Comparison of ENCODE assay signal across 31 cellular contexts in the genomic region with DNA sequence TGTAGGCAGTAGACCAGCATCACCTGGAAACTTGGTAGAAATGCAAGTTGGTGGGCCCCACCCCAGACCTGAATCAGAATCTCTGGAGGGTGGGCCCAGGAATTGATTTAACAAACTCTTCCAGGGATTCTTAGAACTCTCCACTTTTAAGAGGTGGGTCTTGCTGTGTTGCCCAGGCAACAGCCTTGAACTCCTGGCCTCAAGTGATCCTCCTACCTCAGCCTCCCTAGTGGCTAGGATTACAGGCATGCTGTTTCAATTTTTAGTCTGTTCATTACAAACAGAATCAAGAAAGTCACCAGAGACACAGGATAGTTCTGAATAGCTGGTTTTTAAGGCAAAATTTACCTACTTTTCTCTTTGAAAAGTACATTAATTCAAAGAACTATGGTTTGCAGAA. TPM values are rescaled to one million over a fixed set of nuclear protein-coding genes. Genes with fewer than 3 reads are reported as not detected.
"Had no signal": no experiment of that assay in that cellular context is flagged by ENCODE, and none has a peak within 500 bp of the region (broad histone marks: within the 10 kb centered on the region; RNA-seq: fewer than 3 reads in every experiment).

No MANE protein-coding gene starts in this region.

- H3K4me1 ChIP-seq: esophagus squamous epithelium, gastroesophageal sphincter, heart right ventricle had no signal

- ATAC-seq: activated naive CD4-positive, alpha-beta T cell treated with anti-CD3 and anti-CD28 coated beads, Interleukin-2, amount 50 U/mL, for 72 hours; activated T-cell treated with anti-CD3 and anti-CD28 coated beads, Interleukin-2, amount 50 U/mL, for 72 hours; effector memory CD8-positive, alpha-beta T cell; gastroesophageal sphincter; heart right ventricle had no signal

- H3K4me3 Mint-ChIP-seq: activated CD4-positive, alpha-beta memory T cell treated with anti-CD3 and anti-CD28 coated beads, Interleukin-2, amount 10 ng/mL, durations not matched to agents 7 days and 5 days; activated CD4-positive, alpha-beta T cell treated with anti-CD3 and anti-CD28 coated beads, Interleukin-2, amount 10 ng/mL, durations not matched to agents 7 days and 5 days; activated naive CD4-positive, alpha-beta T cell treated with anti-CD3 and anti-CD28 coated beads, Interleukin-2, amount 10 ng/mL, durations not matched to agents 7 days and 5 days; activated naive CD8-positive, alpha-beta T cell treated with anti-CD3 and anti-CD28 coated beads, Interleukin-2, amount 10 ng/mL, durations not matched to agents 7 days and 5 days; activated T-cell treated with anti-CD3 and anti-CD28 coated beads, Interleukin-2, amount 50 U/mL, for 24 hours; activated T-cell treated with anti-CD3 and anti-CD28 coated beads, Interleukin-2, amount 50 U/mL, for 72 hours; central memory CD8-positive, alpha-beta T cell; effector memory CD8-positive, alpha-beta T cell had no signal

- H3K4me1 Mint-ChIP-seq: activated CD4-positive, alpha-beta memory T cell treated with anti-CD3 and anti-CD28 coated beads, Interleukin-2, amount 10 ng/mL, durations not matched to agents 7 days and 5 days; central memory CD8-positive, alpha-beta T cell had no signal

- DNase-seq: activated CD4-positive, alpha-beta memory T cell treated with anti-CD3 and anti-CD28 coated beads, Interleukin-2, amount 10 ng/mL, durations not matched to agents 7 days and 5 days; activated CD4-positive, alpha-beta T cell treated with anti-CD3 and anti-CD28 coated beads for 1 hour; activated CD4-positive, alpha-beta T cell treated with anti-CD3 and anti-CD28 coated beads for 4 hours; activated CD4-positive, alpha-beta T cell treated with anti-CD3 and anti-CD28 coated beads, Interleukin-2, amount 10 ng/mL, durations not matched to agents 7 days and 5 days; activated CD4-positive, alpha-beta T cell treated with anti-CD3 and anti-CD28 coated beads, Interleukin-2, amount 50 U/mL, for 4 hours; activated CD8-positive, alpha-beta memory T cell treated with anti-CD3 and anti-CD28 coated beads, Interleukin-2, amount 50 U/mL, for 48 hours; activated gamma-delta T cell; activated naive CD4-positive, alpha-beta T cell; activated naive CD4-positive, alpha-beta T cell treated with anti-CD3 and anti-CD28 coated beads, Interleukin-2, amount 10 ng/mL, durations not matched to agents 7 days and 5 days; activated naive CD8-positive, alpha-beta T cell treated with anti-CD3 and anti-CD28 coated beads, Interleukin-2, amount 10 ng/mL, durations not matched to agents 7 days and 5 days; activated T-cell treated with anti-CD3 and anti-CD28 coated beads for 4 hours; activated T-cell treated with anti-CD3 and anti-CD28 coated beads, Interleukin-2, amount 50 U/mL, for 24 hours; activated T-cell treated with anti-CD3 and anti-CD28 coated beads, Interleukin-2, amount 50 U/mL, for 72 hours; amniotic stem cell; anterior cingulate cortex; brain microvascular endothelial cell; dermis blood vessel endothelial cell; effector CD4-positive, alpha-beta T cell; effector memory CD8-positive, alpha-beta T cell; esophagus squamous epithelium; foreskin melanocyte; heart right ventricle; T-helper 1 cell; T-helper 2 cell had no signal

- H3K27me3 Mint-ChIP-seq: activated CD4-positive, alpha-beta memory T cell treated with anti-CD3 and anti-CD28 coated beads, Interleukin-2, amount 10 ng/mL, durations not matched to agents 7 days and 5 days; activated CD4-positive, alpha-beta T cell treated with anti-CD3 and anti-CD28 coated beads, Interleukin-2, amount 10 ng/mL, durations not matched to agents 7 days and 5 days; activated naive CD4-positive, alpha-beta T cell treated with anti-CD3 and anti-CD28 coated beads, Interleukin-2, amount 10 ng/mL, durations not matched to agents 7 days and 5 days; activated naive CD8-positive, alpha-beta T cell treated with anti-CD3 and anti-CD28 coated beads, Interleukin-2, amount 10 ng/mL, durations not matched to agents 7 days and 5 days; activated T-cell treated with anti-CD3 and anti-CD28 coated beads, Interleukin-2, amount 50 U/mL, for 24 hours; central memory CD8-positive, alpha-beta T cell; effector memory CD8-positive, alpha-beta T cell had no signal

- H3K4me3 ChIP-seq: coronary artery, esophagus squamous epithelium, gastroesophageal sphincter, heart right ventricle had no signal

- H3K36me3 ChIP-seq: brain microvascular endothelial cell had no signal

- H3K9me3 ChIP-seq: esophagus squamous epithelium, gastroesophageal sphincter, heart right ventricle had no signal

- H3K27ac Mint-ChIP-seq: activated CD4-positive, alpha-beta memory T cell treated with anti-CD3 and anti-CD28 coated beads, Interleukin-2, amount 10 ng/mL, durations not matched to agents 7 days and 5 days; activated CD4-positive, alpha-beta T cell treated with anti-CD3 and anti-CD28 coated beads, Interleukin-2, amount 10 ng/mL, durations not matched to agents 7 days and 5 days; activated naive CD4-positive, alpha-beta T cell treated with anti-CD3 and anti-CD28 coated beads, Interleukin-2, amount 10 ng/mL, durations not matched to agents 7 days and 5 days; activated naive CD8-positive, alpha-beta T cell treated with anti-CD3 and anti-CD28 coated beads, Interleukin-2, amount 10 ng/mL, durations not matched to agents 7 days and 5 days; activated T-cell treated with anti-CD3 and anti-CD28 coated beads, Interleukin-2, amount 50 U/mL, for 24 hours; activated T-cell treated with anti-CD3 and anti-CD28 coated beads, Interleukin-2, amount 50 U/mL, for 72 hours; effector memory CD8-positive, alpha-beta T cell had no signal

- H3K27ac ChIP-seq: brain microvascular endothelial cell, coronary artery, epithelial cell of prostate, esophagus squamous epithelium, gastroesophageal sphincter, heart right ventricle had no signal

- H3K27me3 ChIP-seq: brain microvascular endothelial cell, esophagus squamous epithelium, gastroesophageal sphincter, heart right ventricle had no signal

- H3K9me3 Mint-ChIP-seq: activated CD4-positive, alpha-beta memory T cell treated with anti-CD3 and anti-CD28 coated beads, Interleukin-2, amount 10 ng/mL, durations not matched to agents 7 days and 5 days; activated CD4-positive, alpha-beta T cell treated with anti-CD3 and anti-CD28 coated beads, Interleukin-2, amount 10 ng/mL, durations not matched to agents 7 days and 5 days; activated naive CD4-positive, alpha-beta T cell treated with anti-CD3 and anti-CD28 coated beads, Interleukin-2, amount 10 ng/mL, durations not matched to agents 7 days and 5 days; activated naive CD4-positive, alpha-beta T cell treated with anti-CD3 and anti-CD28 coated beads, Interleukin-2, amount 50 U/mL, for 72 hours; activated naive CD8-positive, alpha-beta T cell treated with anti-CD3 and anti-CD28 coated beads, Interleukin-2, amount 10 ng/mL, durations not matched to agents 7 days and 5 days; activated T-cell treated with anti-CD3 and anti-CD28 coated beads, Interleukin-2, amount 50 U/mL, for 24 hours; activated T-cell treated with anti-CD3 and anti-CD28 coated beads, Interleukin-2, amount 50 U/mL, for 72 hours; central memory CD8-positive, alpha-beta T cell; effector memory CD8-positive, alpha-beta T cell had no signal

RNA-seq across cellular contexts. Expression of a gene that starts 31.2 kb away (rescaled TPM):
- total RNA-seq: dermis blood vessel endothelial cell, endothelial cell of umbilical vein, fibroblast of villous mesenchyme had no signal
